ENCODE assay signal across 15 cellular contexts in the genomic region with DNA sequence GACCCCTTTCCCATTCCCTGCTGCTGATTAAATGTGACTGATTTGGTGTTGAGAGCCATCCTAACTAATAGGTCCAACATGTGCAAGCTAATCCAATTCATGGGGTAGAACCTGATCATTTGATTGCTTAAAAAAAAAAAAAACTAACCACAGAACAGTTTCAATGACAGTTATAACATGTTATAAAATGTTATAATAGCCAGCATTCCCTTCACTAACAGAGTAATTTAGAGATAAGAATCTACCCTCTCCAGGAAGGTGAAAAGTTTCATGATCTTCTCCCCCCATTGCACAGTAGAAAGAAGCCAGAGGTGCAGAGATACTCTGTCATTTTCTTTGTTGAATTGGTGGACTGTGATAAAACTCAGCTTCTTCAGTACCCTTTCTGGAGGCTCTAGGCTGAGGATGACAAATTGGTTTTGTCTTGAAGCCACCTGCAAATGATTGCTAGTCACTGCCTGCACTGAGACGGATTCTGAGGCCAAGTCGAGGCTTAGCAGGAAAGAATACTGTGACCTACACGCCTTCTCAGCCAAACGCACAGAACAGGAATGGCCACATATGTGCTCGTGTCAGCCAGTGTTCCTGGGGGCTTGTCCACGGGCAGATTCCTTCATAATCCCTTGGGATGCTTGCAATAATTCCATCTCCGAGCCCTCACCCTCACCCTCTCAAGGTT.
DNase-seq lines count a peak whose midpoint lies in the region; ATAC-seq and TF ChIP-seq lines count a peak whose summit lies in the region.
"Had no signal": no experiment of that assay in that cellular context is flagged by ENCODE, and none has a peak within 500 bp of the region (broad histone marks: within the 10 kb centered on the region; RNA-seq: fewer than 3 reads in every experiment).

No MANE protein-coding gene starts in this region.

- H3K4me2 ChIP-seq in DND-41 (ENCODE audit: insufficient read depth, low read length) (no peak overlapping the region), Loucy (ENCODE audit: low read depth, low read length, poor library complexity, severe bottlenecking) (peak overlapping the region; percentile 3)
- H3K4me2 ChIP-seq: KMS-11 had no signal

- no peak overlapping the region; the same call in 1 of the 2 replicates for H3K27ac ChIP-seq in DND-41 (ENCODE audit: low read length)
- H3K27ac ChIP-seq in mucosa of rectum (ENCODE audit: low read depth in 2 of 2, low read length in 2 of 2) = peak overlapping the region; percentile 86 to 88
- H3K27ac ChIP-seq in coronary artery = no peak overlapping the region
- H3K27ac ChIP-seq: KMS-11, RWPE1 had no signal

- DNase-seq in DND-41 (no peak), epithelial cell of esophagus (ENCODE audit: low read depth) (peak; percentile 11), NCI-H510A treated with DMSO at 0.1 percent for 48 hours (lab: John Stamatoyannopoulos, UW) (no peak), coronary artery (ENCODE audit: low spot score) (no peak)
- DNase-seq: C1 segment of cervical spinal cord, GOT3, NCI-H1092 treated with DMSO at 0.1 percent for 48 hours, NCI-H1694, NCI-H345, NCI-H526 treated with DMSO at 0.1 percent for 48 hours had no signal

- H3K9me3 ChIP-seq in DND-41 (ENCODE audit: insufficient read depth, low read length, severe bottlenecking) = no peaks in the 10 kb centered on the region
- H3K9me3 ChIP-seq in Loucy (ENCODE audit: insufficient read depth, low read depth, low read length) = no peaks in the 10 kb centered on the region
- no peaks in the 10 kb centered on the region for H3K9me3 ChIP-seq in mucosa of rectum (ENCODE audit: control insufficient read depth in 2 of 2, low read length in 2 of 2)

- TF ChIP-seq CTCF in DND-41 (IDR thresholded peaks at IDR 0.05; ENCODE audit: borderline replicate concordance, extremely low read depth, low read length, poor library complexity, severe bottlenecking) (no peak), Loucy (conservative IDR thresholded peaks at IDR 0.05; ENCODE audit: low read length) (no peak), epithelial cell of esophagus (IDR thresholded peaks at IDR 0.05; ENCODE audit: insufficient read depth, low read depth, low read length, missing control alignments) (no peak), coronary artery (IDR thresholded peaks at IDR 0.05) (no peak)

- H3K36me3 ChIP-seq in DND-41 (ENCODE audit: insufficient read depth, low read length) (no peaks in the 10 kb centered on the region), Loucy (ENCODE audit: insufficient read depth, low read length) (no peaks in the 10 kb centered on the region), mucosa of rectum (ENCODE audit: control insufficient read depth in 2 of 2, insufficient read depth in 2 of 2, low read length in 2 of 2) (no peaks in the 10 kb centered on the region)

- H3K27me3 ChIP-seq in DND-41 (ENCODE audit: insufficient read depth, low read length, poor library complexity) (no peaks in the 10 kb centered on the region), Loucy (ENCODE audit: insufficient read depth, low read length, poor library complexity, severe bottlenecking) (no peaks in the 10 kb centered on the region), mucosa of rectum (ENCODE audit: control insufficient read depth in 2 of 2, insufficient read depth in 2 of 2, low read length in 2 of 2) (no peaks in the 10 kb centered on the region)

- no peaks in the 10 kb centered on the region for H3K9me2 ChIP-seq in Loucy (replicated peaks; ENCODE audit: low read depth, low read length)

- no peaks in the 10 kb centered on the region for H3K79me2 ChIP-seq in DND-41 (ENCODE audit: insufficient read depth, low read length)
- H3K79me2 ChIP-seq in Loucy (ENCODE audit: insufficient read depth, low read length) = no peaks in the 10 kb centered on the region

- H3K4me3 ChIP-seq in DND-41 (ENCODE audit: low read depth in 1 of 2, low read length in 2 of 2) (no peak overlapping the region), Loucy (ENCODE audit: low read length, poor library complexity, severe bottlenecking) (no peak overlapping the region), epithelial cell of esophagus (ENCODE audit: low read length) (no peak overlapping the region), mucosa of rectum (ENCODE audit: low read length in 2 of 2) (peak overlapping the region in 1 of 2 donors; percentile 20), coronary artery (no peak overlapping the region)

- peaks cover 8% of the 10 kb centered on the region for H3K4me1 ChIP-seq in DND-41 (ENCODE audit: insufficient read depth, low read length)
- H3K4me1 ChIP-seq in Loucy (ENCODE audit: insufficient read depth, low read length, poor library complexity, severe bottlenecking) = peaks cover 20% of the 10 kb centered on the region
- H3K4me1 ChIP-seq in mucosa of rectum (ENCODE audit: control insufficient read depth in 2 of 2, insufficient read depth in 2 of 2, low read length in 2 of 2) = peaks cover 36 to 38% of the 10 kb centered on the region in 2 donors

- H3F3A ChIP-seq in Loucy (ENCODE audit: low read depth) = no peaks in the 10 kb centered on the region

- ATAC-seq in DND-41 (ENCODE audit: insufficient read depth, low read depth) = peak; percentile 56
- no peak for ATAC-seq in HG03457 (IDR thresholded peaks at IDR 0.05; ENCODE audit: unreplicated experiment)

- H2AFZ ChIP-seq in DND-41 (ENCODE audit: low read depth, low read length) (no peak overlapping the region), Loucy (ENCODE audit: low read length) (no peak overlapping the region)

- H3K9ac ChIP-seq in DND-41 (ENCODE audit: low read depth, low read length) = no peak overlapping the region
- H3K9ac ChIP-seq in Loucy (ENCODE audit: low read depth, low read length, poor library complexity, severe bottlenecking) = no peak overlapping the region
- H3K9ac ChIP-seq in mucosa of rectum (ENCODE audit: low read depth in 1 of 2, low read length in 2 of 2) = peak overlapping the region; percentile 21 to 54
- H3K9ac ChIP-seq: KMS-11 had no signal

- no peaks in the 10 kb centered on the region for H4K20me1 ChIP-seq in DND-41 (ENCODE audit: insufficient read depth, low read length)
- H4K20me1 ChIP-seq in Loucy (ENCODE audit: insufficient read depth, low read length, poor library complexity, severe bottlenecking) = no peaks in the 10 kb centered on the region

Comparison
In these comparisons a context has a peak if more than half of its experiments do, and no peak if none do; other contexts are left out.
1. H3K27ac ChIP-seq: peak in mucosa of rectum (2 of 2); none in DND-41 (single experiment) and coronary artery (0 of 2).
2. H3K9ac ChIP-seq: peak in mucosa of rectum (2 of 2); none in DND-41 (single experiment) and Loucy (single experiment).